21 cellular contexts compared by ENCODE assay signal in genomic region chr11:10415817-10416392, GRCh38. TPM values are rescaled to one million over a fixed set of nuclear protein-coding genes. Genes with fewer than 3 reads are reported as not detected.
DNase-seq lines count a peak whose midpoint lies in the region; TF ChIP-seq lines count a peak whose summit lies in the region.
"Had no signal": no experiment of that assay in that cellular context is flagged by ENCODE, and none has a peak within 500 bp of the region (broad histone marks: within the 10 kb centered on the region; RNA-seq: fewer than 3 reads in every experiment).

No MANE protein-coding gene starts in this region.

- no peaks in the 10 kb centered on the region for H4K20me1 ChIP-seq in BLaER1

- no peak overlapping the region for H3K9ac ChIP-seq in BLaER1

- TF ChIP-seq CTCF in GM12872 (IDR thresholded peaks at IDR 0.05; ENCODE audit: insufficient read depth, low read depth, low read length) (peak; percentile 16; the same call in 1 of the 3 replicates), Peyer's patch (IDR thresholded peaks at IDR 0.05) (peak in 1 of 6 experiments; percentile 16), BE2C (IDR thresholded peaks at IDR 0.05; ENCODE audit: low read depth, low read length) (no peak)

- H3K27ac ChIP-seq in BLaER1, result peak overlapping the region; percentile 67; the same call in 1 of the 2 replicates
- peak overlapping the region in 3 of 4 donors; percentile 29 to 80 (median 63) for H3K27ac ChIP-seq in Peyer's patch
- H3K27ac ChIP-seq in epithelial cell of prostate, result peak overlapping the region; percentile 38
- H3K27ac ChIP-seq: thoracic aorta had no signal

- H3K9me3 ChIP-seq in BLaER1 (no peaks in the 10 kb centered on the region), Peyer's patch (no peaks in the 10 kb centered on the region), BE2C (no peaks in the 10 kb centered on the region)
- H3K9me3 ChIP-seq: thoracic aorta had no signal

- peak overlapping the region; percentile 81 for H3K4me2 ChIP-seq in BLaER1

- DNase-seq in Peyer's patch, result no peak
- DNase-seq in epithelial cell of prostate (ENCODE audit: low read depth, low spot score), result no peak
- no peak for DNase-seq in ureter (ENCODE audit: low spot score)
- no peak for DNase-seq in NCI-H2227 treated with DMSO at 0.1 percent for 48 hours (lab: John Stamatoyannopoulos, UW)
- DNase-seq in BE2C, result no peak
- no peak for DNase-seq in medulla oblongata (ENCODE audit: extremely low spot score)
- DNase-seq: activated CD4-positive, alpha-beta T cell treated with anti-CD3 and anti-CD28 coated beads, Interleukin-2, amount 10 ng/mL, durations not matched to agents 7 days and 5 days; activated effector memory CD4-positive, alpha-beta T cell treated with anti-CD3 and anti-CD28 coated beads, Interleukin-2, amount 50 U/mL, for 16 hours; amygdala; caudate nucleus; CD8-positive, alpha-beta T cell; DMS153; GF-D8; HCEC 1CT; NCI-H1105 treated with DMSO at 0.1 percent for 48 hours; NCI-H510A; SHP77 treated with DMSO at 0.1 percent for 48 hours had no signal

- no peak for TF ChIP-seq POLR2A in Peyer's patch (IDR thresholded peaks at IDR 0.05)

- H3K36me3 ChIP-seq in BLaER1 (no peaks in the 10 kb centered on the region), Peyer's patch (no peaks in the 10 kb centered on the region), BE2C (no peaks in the 10 kb centered on the region)
- H3K36me3 ChIP-seq: thoracic aorta had no signal

- H3K4me1 ChIP-seq in BLaER1, result peaks cover 55% of the 10 kb centered on the region
- peaks cover 0 to 8% (median 4%) of the 10 kb centered on the region in 4 donors for H3K4me1 ChIP-seq in Peyer's patch
- H3K4me1 ChIP-seq in BE2C, result no peaks in the 10 kb centered on the region

- H3K4me3 ChIP-seq in BLaER1 (no peak overlapping the region), Peyer's patch (no peak overlapping the region), BE2C (ENCODE audit: low read depth, low read length) (no peak overlapping the region)
- H3K4me3 ChIP-seq: thoracic aorta had no signal

- H3K27me3 ChIP-seq in BLaER1 (no peaks in the 10 kb centered on the region), Peyer's patch (no peaks in the 10 kb centered on the region), BE2C (no peaks in the 10 kb centered on the region)

RNA-seq across cellular contexts. Expression of gene AMPD3, which starts 39.2 kb away (rescaled TPM):
- total RNA-seq in Peyer's patch, result 10 to 100 TPM; 12.4 to 28.9 (median 17.6) TPM
- 24.7 TPM for total RNA-seq in ureter
- 11.3 TPM for polyA plus RNA-seq in BE2C (2012; ENCODE audit: insufficient read depth, insufficient read length, low read depth)
- polyA plus RNA-seq: neural cell had no signal
